In the genomic region with DNA sequence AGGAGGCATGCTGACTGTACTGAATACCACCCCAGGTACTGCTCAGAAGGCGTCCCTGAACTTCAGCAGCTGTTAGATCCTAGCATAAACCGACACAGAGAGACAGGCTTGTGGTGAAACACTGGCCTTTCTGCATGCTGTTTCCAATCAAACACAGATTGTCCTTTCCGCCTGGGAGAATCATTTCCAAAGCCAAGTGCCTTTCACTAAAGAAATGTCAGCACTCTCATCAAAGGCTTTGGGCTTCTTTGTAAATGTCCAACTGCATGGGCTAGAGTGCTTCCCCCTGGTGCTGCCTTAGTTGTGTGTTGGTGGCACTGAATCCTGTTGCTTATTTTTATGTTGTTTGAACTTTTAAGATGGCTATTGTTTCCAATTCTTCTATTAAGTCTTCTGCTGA, we compare ENCODE assay signal across 20 cellular contexts.
"Had no signal": no experiment of that assay in that cellular context is flagged by ENCODE, and none has a peak within 500 bp of the region (broad histone marks: within the 10 kb centered on the region; RNA-seq: fewer than 3 reads in every experiment).

No MANE protein-coding gene starts in this region.

- H3K9me3 Mint-ChIP-seq: mesothelial cell of epicardium had no signal

- ATAC-seq: esophagus mucosa, foreskin keratinocyte, gastroesophageal sphincter, left lung, left ventricle myocardium superior, lower lobe of right lung, mucosa of descending colon had no signal

- H3K4me1 ChIP-seq: gastroesophageal sphincter, heart right ventricle, left lung, lower lobe of right lung had no signal

- H3K27ac Mint-ChIP-seq: mesothelial cell of epicardium had no signal

- DNase-seq: dermis blood vessel endothelial cell; dorsolateral prefrontal cortex; effector CD4-positive, alpha-beta T cell; effector memory CD4-positive, alpha-beta T cell; erythroblast; esophagus squamous epithelium; foreskin keratinocyte; heart right ventricle; hippocampal formation; left cardiac atrium; left lung; left ventricle myocardium superior; lower lobe of right lung; mesenchymal stem cell; mucosa of descending colon had no signal

- H3K36me3 ChIP-seq: esophagus squamous epithelium, gastroesophageal sphincter, heart right ventricle, left lung, lower lobe of right lung had no signal

- H3K36me3 Mint-ChIP-seq: mesothelial cell of epicardium had no signal

- H3K27me3 ChIP-seq: dorsolateral prefrontal cortex, esophagus squamous epithelium, foreskin keratinocyte, gastroesophageal sphincter, heart right ventricle, left lung had no signal

- H3K9me3 ChIP-seq: esophagus squamous epithelium, gastroesophageal sphincter, heart right ventricle, left lung, lower lobe of right lung, mucosa of descending colon had no signal

- H3K4me3 Mint-ChIP-seq: mesothelial cell of epicardium had no signal

- H3K4me3 ChIP-seq: coronary artery, dorsolateral prefrontal cortex, esophagus squamous epithelium, gastroesophageal sphincter, heart right ventricle, left lung, lower lobe of right lung, mucosa of descending colon had no signal

- H3K27ac ChIP-seq: coronary artery, dorsolateral prefrontal cortex, epithelial cell of prostate, esophagus squamous epithelium, foreskin keratinocyte, gastroesophageal sphincter, heart right ventricle, left lung, lower lobe of right lung had no signal
